ENCODE assay signal across 28 cellular contexts in the genomic region with DNA sequence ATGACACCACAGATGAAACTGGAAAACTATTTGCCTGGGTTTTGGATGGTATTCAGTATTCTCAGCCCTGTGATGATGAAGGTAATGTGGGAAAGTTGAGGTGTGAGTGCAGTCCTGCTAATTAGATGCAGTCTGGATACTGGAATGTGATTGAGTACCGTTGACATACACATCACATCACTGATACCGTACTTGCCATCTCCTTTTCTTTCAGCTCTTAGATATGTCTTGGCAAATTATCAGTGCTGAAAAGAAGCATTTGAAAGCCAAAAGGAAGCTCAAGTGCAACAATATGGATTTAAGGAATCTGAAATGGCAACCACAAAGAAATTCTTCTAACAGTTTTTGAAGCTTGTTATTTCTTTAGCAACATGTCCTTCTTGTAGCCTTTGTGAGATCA.
"Had no signal": no experiment of that assay in that cellular context is flagged by ENCODE, and none has a peak within 500 bp of the region (broad histone marks: within the 10 kb centered on the region; RNA-seq: fewer than 3 reads in every experiment).

No MANE protein-coding gene starts in this region.

- ATAC-seq: naive thymus-derived CD8-positive, alpha-beta T cell; natural killer cell treated with Interleukin-12 subunit alpha and Interleukin-12 subunit beta and Interleukin-15 and Interleukin-18, amount 100 ng/mL, for 72 hours; pancreas; psoas muscle; right cardiac atrium; right lobe of liver; stimulated activated effector memory CD8-positive, alpha-beta T cell treated with anti-CD3 and anti-CD28 coated beads, Interleukin-12 subunit alpha, Interleukin-12 subunit beta, amount 100 ng/mL, for 72 hours; stimulated activated naive B cell treated with anti-CD40 and anti-IgM and Interleukin-4, amounts not matched to agents 10 μg/mL and 1 μg/mL and 100 μg/mL, for 72 hours; upper lobe of right lung had no signal

- DNase-seq: naive thymus-derived CD8-positive, alpha-beta T cell; nephron progenitor cell; nucleus accumbens; pancreas; psoas muscle; right cardiac atrium; right lobe of liver; sigmoid colon; small intestine; stimulated activated CD4-positive, alpha-beta T cell treated with anti-CD3 and anti-CD28 coated beads, Interleukin-15, amount 100 ng/mL, for 24 hours; stimulated activated CD4-positive, alpha-beta T cell treated with anti-CD3 and anti-CD28 coated beads, Interleukin-2, amount 100 ng/mL, for 24 hours; stimulated activated CD4-positive, alpha-beta T cell treated with anti-CD3 and anti-CD28 coated beads, Interleukin-2, amount 100 ng/mL, for 48 hours; stimulated activated CD4-positive, alpha-beta T cell treated with anti-CD3 and anti-CD28 coated beads, Interleukin-4, amount 100 ng/mL, for 24 hours; stimulated activated naive B cell treated with anti-CD40 and anti-IgM and Interleukin-4, amounts not matched to agents 10 μg/mL and 1 μg/mL and 100 μg/mL, for 72 hours; stimulated activated naive CD4-positive, alpha-beta T cell treated with Interleukin-2 at 50 U/mL for 16 hours; stomach; thyroid gland; upper lobe of right lung; uterus had no signal

- H3K9me3 Mint-ChIP-seq: naive thymus-derived CD8-positive, alpha-beta T cell; natural killer cell treated with Interleukin-12 subunit alpha and Interleukin-12 subunit beta and Interleukin-15 and Interleukin-18, amount 100 ng/mL, for 72 hours; stimulated activated effector memory CD8-positive, alpha-beta T cell treated with anti-CD3 and anti-CD28 coated beads, Interleukin-12 subunit alpha, Interleukin-12 subunit beta, amount 100 ng/mL, for 72 hours; stimulated activated naive B cell treated with anti-CD40 and anti-IgM and Interleukin-4, amounts not matched to agents 10 μg/mL and 1 μg/mL and 100 μg/mL, for 72 hours; stimulated activated naive CD8-positive, alpha-beta T cell treated with anti-CD3 and anti-CD28 coated beads, Interleukin-15, Interleukin-2, amounts not matched to agents 100 ng/mL and 50 ng/mL, for 24 hours; type B pancreatic cell had no signal

- H3K36me3 ChIP-seq: neutrophil, pancreas, right lobe of liver, sigmoid colon, stomach, thoracic aorta, thyroid gland, tibial nerve, upper lobe of right lung, uterus had no signal

- H3K4me1 ChIP-seq: uterus had no signal

- H3K27ac ChIP-seq: neutrophil, pancreas, psoas muscle, right lobe of liver, sigmoid colon, stomach, thoracic aorta, thyroid gland, tibial nerve, upper lobe of right lung, uterus had no signal

- FAIRE-seq: pancreas, small intestine had no signal

- H3K9me3 ChIP-seq: neutrophil, pancreas, psoas muscle, right lobe of liver, sigmoid colon, stomach, thoracic aorta, thyroid gland, tibial nerve, upper lobe of right lung, uterus had no signal

- H3K27me3 Mint-ChIP-seq: progenitor cell of endocrine pancreas; stimulated activated naive CD8-positive, alpha-beta T cell treated with anti-CD3 and anti-CD28 coated beads, Interleukin-15, Interleukin-2, amounts not matched to agents 100 ng/mL and 50 ng/mL, for 24 hours; type B pancreatic cell had no signal

- H3K36me3 Mint-ChIP-seq: naive thymus-derived CD8-positive, alpha-beta T cell; stimulated activated effector memory CD8-positive, alpha-beta T cell treated with anti-CD3 and anti-CD28 coated beads, Interleukin-12 subunit alpha, Interleukin-12 subunit beta, amount 100 ng/mL, for 72 hours; stimulated activated naive B cell treated with anti-CD40 and anti-IgM and Interleukin-4, amounts not matched to agents 10 μg/mL and 1 μg/mL and 100 μg/mL, for 72 hours had no signal

- H3K4me1 Mint-ChIP-seq: neural crest cell had no signal

- H3K4me3 Mint-ChIP-seq: naive thymus-derived CD8-positive, alpha-beta T cell; natural killer cell treated with Interleukin-12 subunit alpha and Interleukin-12 subunit beta and Interleukin-15 and Interleukin-18, amount 100 ng/mL, for 72 hours; nephron progenitor cell; neural crest cell; stimulated activated effector memory CD8-positive, alpha-beta T cell treated with anti-CD3 and anti-CD28 coated beads, Interleukin-12 subunit alpha, Interleukin-12 subunit beta, amount 100 ng/mL, for 72 hours; stimulated activated naive B cell treated with anti-CD40 and anti-IgM and Interleukin-4, amounts not matched to agents 10 μg/mL and 1 μg/mL and 100 μg/mL, for 72 hours; stimulated activated naive CD8-positive, alpha-beta T cell treated with anti-CD3 and anti-CD28 coated beads, Interleukin-15, Interleukin-2, amounts not matched to agents 100 ng/mL and 50 ng/mL, for 24 hours; type B pancreatic cell had no signal

- H3K27me3 ChIP-seq: neutrophil, pancreas, right lobe of liver, sigmoid colon, stomach, thyroid gland, tibial nerve, upper lobe of right lung, uterus had no signal

- H3K27ac Mint-ChIP-seq: naive thymus-derived CD8-positive, alpha-beta T cell; natural killer cell treated with Interleukin-12 subunit alpha and Interleukin-12 subunit beta and Interleukin-15 and Interleukin-18, amount 100 ng/mL, for 72 hours; nephron progenitor cell; progenitor cell of endocrine pancreas; stimulated activated effector memory CD8-positive, alpha-beta T cell treated with anti-CD3 and anti-CD28 coated beads, Interleukin-12 subunit alpha, Interleukin-12 subunit beta, amount 100 ng/mL, for 72 hours; stimulated activated naive B cell treated with anti-CD40 and anti-IgM and Interleukin-4, amounts not matched to agents 10 μg/mL and 1 μg/mL and 100 μg/mL, for 72 hours; stimulated activated naive CD8-positive, alpha-beta T cell treated with anti-CD3 and anti-CD28 coated beads, Interleukin-15, Interleukin-2, amounts not matched to agents 100 ng/mL and 50 ng/mL, for 24 hours; type B pancreatic cell had no signal

- H3K4me3 ChIP-seq: pancreas, psoas muscle, right lobe of liver, sigmoid colon, stomach, thoracic aorta, thyroid gland, tibial nerve, upper lobe of right lung, uterus had no signal
